ENCODE assay signal across 15 cellular contexts in the genomic region with DNA sequence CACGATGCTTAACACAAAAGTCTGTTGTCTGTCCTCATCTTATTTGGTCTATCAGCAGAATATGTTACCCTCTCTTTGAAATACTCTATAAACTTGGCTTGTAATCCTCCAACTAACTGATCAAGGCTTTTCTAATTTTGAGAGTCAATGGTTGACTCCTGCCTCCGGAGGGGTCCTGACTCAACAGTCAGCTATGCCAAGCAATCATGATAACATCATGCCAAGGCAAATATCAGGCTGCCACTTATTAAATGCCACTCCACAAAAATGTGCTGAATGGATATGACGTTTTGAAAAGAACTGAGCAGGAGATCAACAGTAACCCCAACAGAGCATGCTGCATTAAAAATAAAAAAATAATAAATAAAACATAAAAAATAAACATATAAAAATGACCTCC.
DNase-seq lines count a peak whose midpoint lies in the region; ATAC-seq lines count a peak whose summit lies in the region.
"Had no signal": no experiment of that assay in that cellular context is flagged by ENCODE, and none has a peak within 500 bp of the region (broad histone marks: within the 10 kb centered on the region; RNA-seq: fewer than 3 reads in every experiment).

No MANE protein-coding gene starts in this region.

- no peak overlapping the region for H3K27ac Mint-ChIP-seq in activated CD4-positive, alpha-beta T cell treated with anti-CD3 and anti-CD28 coated beads, Interleukin-2, amount 10 ng/mL, durations not matched to agents 7 days and 5 days
- H3K27ac Mint-ChIP-seq: CD4-positive, alpha-beta memory T cell; natural killer cell had no signal

- CTCF ChIA-PET in activated CD4-positive, alpha-beta T cell treated with anti-CD3 and anti-CD28 coated beads, Interleukin-2, amount 10 ng/mL, durations not matched to agents 7 days and 5 days (lab: Charles Lee) = no interaction called here

- DNase-seq in Caki2 (ENCODE audit: low read depth) = peak; percentile 84
- DNase-seq in NCI-H460 (ENCODE audit: extremely low read depth, low read depth) = peak; percentile 63
- peak; percentile 52 for DNase-seq in dedifferentiated amniotic fluid mesenchymal stem cell (ENCODE audit: extremely low spot score)
- peak; percentile 47 to 63 for DNase-seq in lung microvascular endothelial cell (ENCODE audit: low read depth in 2 of 2)
- no peak for DNase-seq in OCI-M2 (lab: John Stamatoyannopoulos, UW; ENCODE audit: unreplicated experiment)
- DNase-seq in SHP77 treated with DMSO at 0.1 percent for 48 hours (lab: John Stamatoyannopoulos, UW) = no peak
- DNase-seq in activated CD4-positive, alpha-beta T cell treated with anti-CD3 and anti-CD28 coated beads, Interleukin-2, amount 10 ng/mL, durations not matched to agents 7 days and 5 days = no peak
- DNase-seq: activated T-cell treated with anti-CD3 and anti-CD28 coated beads, Interleukin-2, amount 50 U/mL, for 1 hour; CD4-positive, alpha-beta memory T cell; heart right ventricle; natural killer cell; NCI-H1436; NK-92 treated with Interleukin-12 subunit alpha and Interleukin-12 subunit beta, amount 100 ng/mL, for 24 hours; stimulated activated naive CD8-positive, alpha-beta T cell treated with anti-CD3 and anti-CD28 coated beads, Interleukin-15, Interleukin-2, amounts not matched to agents 100 U/mL and 50 U/mL, for 24 hours had no signal

- no peak for ATAC-seq in GM19467 (IDR thresholded peaks at IDR 0.05; ENCODE audit: unreplicated experiment)
- ATAC-seq: natural killer cell; stimulated activated naive CD8-positive, alpha-beta T cell treated with anti-CD3 and anti-CD28 coated beads, Interleukin-15, Interleukin-2, amounts not matched to agents 100 U/mL and 50 U/mL, for 24 hours had no signal

- in situ Hi-C loops in Caki2 (cut with HindIII; ENCODE audit: low pct_unique_long_range_greater_than_20kb, low sequenced_read_pairs) = no loop called here

- peaks cover 17% of the 10 kb centered on the region for H3K27me3 Mint-ChIP-seq in activated CD4-positive, alpha-beta T cell treated with anti-CD3 and anti-CD28 coated beads, Interleukin-2, amount 10 ng/mL, durations not matched to agents 7 days and 5 days

- POLR2A ChIA-PET in activated CD4-positive, alpha-beta T cell treated with anti-CD3 and anti-CD28 coated beads, Interleukin-2, amount 10 ng/mL, durations not matched to agents 7 days and 5 days (lab: Charles Lee) = no interaction called here

- no peaks in the 10 kb centered on the region for H3K36me3 Mint-ChIP-seq in activated CD4-positive, alpha-beta T cell treated with anti-CD3 and anti-CD28 coated beads, Interleukin-2, amount 10 ng/mL, durations not matched to agents 7 days and 5 days (ENCODE audit: low read depth)
- H3K36me3 Mint-ChIP-seq: CD4-positive, alpha-beta memory T cell; natural killer cell had no signal

- no peak overlapping the region for H3K4me3 Mint-ChIP-seq in activated CD4-positive, alpha-beta T cell treated with anti-CD3 and anti-CD28 coated beads, Interleukin-2, amount 10 ng/mL, durations not matched to agents 7 days and 5 days
- H3K4me3 Mint-ChIP-seq: CD4-positive, alpha-beta memory T cell; natural killer cell had no signal

- H3K9me3 Mint-ChIP-seq in activated CD4-positive, alpha-beta T cell treated with anti-CD3 and anti-CD28 coated beads, Interleukin-2, amount 10 ng/mL, durations not matched to agents 7 days and 5 days = no peaks in the 10 kb centered on the region
- H3K9me3 Mint-ChIP-seq: CD4-positive, alpha-beta memory T cell; natural killer cell had no signal

- peaks cover 9% of the 10 kb centered on the region for H3K4me1 Mint-ChIP-seq in activated CD4-positive, alpha-beta T cell treated with anti-CD3 and anti-CD28 coated beads, Interleukin-2, amount 10 ng/mL, durations not matched to agents 7 days and 5 days
- H3K4me1 Mint-ChIP-seq: natural killer cell had no signal

Comparison
In these comparisons a context has a peak if more than half of its experiments do, and no peak if none do; other contexts are left out.
1. DNase-seq: peak in Caki2 (single experiment), NCI-H460 (single experiment), dedifferentiated amniotic fluid mesenchymal stem cell (single experiment) and lung microvascular endothelial cell (2 of 2); none in OCI-M2 (single experiment), SHP77 treated with DMSO at 0.1 percent for 48 hours (single experiment) and activated CD4-positive, alpha-beta T cell treated with anti-CD3 and anti-CD28 coated beads, Interleukin-2, amount 10 ng/mL, durations not matched to agents 7 days and 5 days (single experiment).